In the genomic region with DNA sequence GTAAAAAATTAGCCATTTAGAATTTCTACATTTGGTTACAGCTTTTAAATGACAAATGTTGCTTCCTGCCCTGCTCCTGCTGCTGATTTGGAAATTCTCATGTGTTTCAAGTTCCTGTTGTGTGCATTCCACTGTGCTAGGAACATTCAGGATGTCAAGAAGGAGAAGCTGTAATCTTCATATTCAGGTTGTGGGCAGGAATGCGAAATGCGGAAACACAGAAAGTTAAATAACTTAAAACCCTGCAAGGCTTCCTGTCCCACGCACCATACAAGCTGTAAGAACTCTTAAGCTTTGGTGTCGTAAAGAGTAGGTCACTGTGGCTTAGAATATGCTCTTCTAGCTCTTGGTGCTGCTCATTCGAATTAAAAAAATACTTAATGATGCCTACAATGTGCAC, we compare ENCODE assay signal across 12 cellular contexts. TPM values are rescaled to one million over a fixed set of nuclear protein-coding genes. Genes with fewer than 3 reads are reported as not detected.
A peak's percentile ranks its signal among the peaks of the same experiment; 100 is the strongest.
DNase-seq lines count a peak whose midpoint lies in the region; ATAC-seq and TF ChIP-seq lines count a peak whose summit lies in the region.
"Had no signal": no experiment of that assay in that cellular context is flagged by ENCODE, and none has a peak within 500 bp of the region (broad histone marks: within the 10 kb centered on the region; RNA-seq: fewer than 3 reads in every experiment).

No MANE protein-coding gene starts in this region.

- H3K27me3 Mint-ChIP-seq in activated T-helper 17 cell treated with anti-CD3 and anti-CD28 coated beads, Interleukin-2, amount 50 U/mL, for 72 hours: no peaks in the 10 kb centered on the region

- no peak overlapping the region for H2AFZ ChIP-seq in PC-3 (ENCODE audit: low read length)

- H3K27ac ChIP-seq in HL-60 (replicated peaks) (peak overlapping the region; percentile 86), tibial nerve (peak overlapping the region in 2 of 4 donors; percentile 50 to 65), PC-3 (ENCODE audit: low read length) (no peak overlapping the region)

- POLR2A ChIA-PET in PC-3 (lab: Charles Lee; ENCODE audit: unreplicated experiment): no interaction called here

- H3K4me1 Mint-ChIP-seq in activated T-helper 17 cell treated with anti-CD3 and anti-CD28 coated beads, Interleukin-2, amount 50 U/mL, for 72 hours: peaks cover 34% of the 10 kb centered on the region

- no peak overlapping the region for H3K9ac ChIP-seq in PC-3 (ENCODE audit: low read length)

- H3K27me3 ChIP-seq in HL-60 (ENCODE audit: insufficient read depth, poor library complexity, severe bottlenecking): no peaks in the 10 kb centered on the region
- H3K27me3 ChIP-seq in tibial nerve: no peaks in the 10 kb centered on the region
- H3K27me3 ChIP-seq in PC-3 (ENCODE audit: low read length): no peaks in the 10 kb centered on the region
- H3K27me3 ChIP-seq: BLaER1 treated with 17β-estradiol and CSF1 and Interleukin-3, amounts not matched to agents 10 nM and 100 nM had no signal

- intact Hi-C loops in PC-3 (cut with micrococcal nuclease): no loop called here

- no peaks in the 10 kb centered on the region for H3K9me2 ChIP-seq in PC-3 (replicated peaks; ENCODE audit: low read length)

- no peaks in the 10 kb centered on the region for H3K79me2 ChIP-seq in PC-3 (ENCODE audit: low read length)

- BruUV-seq in PC-3 (replicated peaks; lab: Mats Ljungman, UMichigan): no TSS peak

- H3K36me3 ChIP-seq in tibial nerve (peaks cover 0 to 96% (median 13%) of the 10 kb centered on the region in 3 donors), PC-3 (ENCODE audit: low read depth, low read length) (peaks cover 18% of the 10 kb centered on the region)

- peak; percentile 64 for DNase-seq in Ammon's horn (ENCODE audit: low spot score)
- peak; percentile 81 to 87 for DNase-seq in HL-60 (ENCODE audit: low read depth in 1 of 2, low spot score in 1 of 2)
- DNase-seq in midbrain (lab: John Stamatoyannopoulos, UW): peak; percentile 17
- DNase-seq in tibial nerve (ENCODE audit: low spot score in 2 of 2): no peak
- DNase-seq in NCI-H2171 treated with DMSO at 0.1 percent for 48 hours (lab: John Stamatoyannopoulos, UW): no peak
- no peak for DNase-seq in PC-3
- DNase-seq: NCI-H1417, T1000 had no signal

- CTCF ChIA-PET in PC-3 (lab: Charles Lee): no interaction called here

- H3K4me2 ChIP-seq in PC-3 (ENCODE audit: low read length): no peak overlapping the region

- H3K4me1 ChIP-seq in tibial nerve (no peaks in the 10 kb centered on the region), PC-3 (ENCODE audit: insufficient read depth, low read length) (no peaks in the 10 kb centered on the region)

- H3K27ac Mint-ChIP-seq in activated T-helper 17 cell treated with anti-CD3 and anti-CD28 coated beads, Interleukin-2, amount 50 U/mL, for 72 hours: peak overlapping the region; percentile 82

- H3K9me3 Mint-ChIP-seq in activated T-helper 17 cell treated with anti-CD3 and anti-CD28 coated beads, Interleukin-2, amount 50 U/mL, for 72 hours: no peaks in the 10 kb centered on the region

- TF ChIP-seq EP300 in tibial nerve (IDR thresholded peaks at IDR 0.05): peak in 1 of 2 donors; percentile 23

- TF ChIP-seq CTCF in HL-60 (IDR thresholded peaks at IDR 0.05; ENCODE audit: insufficient read depth, low read length) (no peak), tibial nerve (IDR thresholded peaks at IDR 0.05) (no peak), PC-3 (conservative IDR thresholded peaks at IDR 0.05; ENCODE audit: low read depth, low read length) (no peak)

- H3K4me3 ChIP-seq in HL-60 (replicated peaks; ENCODE audit: insufficient read depth, low read length) (no peak overlapping the region; the same call in 1 of the 2 replicates), tibial nerve (no peak overlapping the region), PC-3 (ENCODE audit: low read length) (no peak overlapping the region)
- H3K4me3 ChIP-seq: BLaER1 treated with 17β-estradiol and CSF1 and Interleukin-3, amounts not matched to agents 10 nM and 100 nM had no signal

- no peak for ATAC-seq in activated T-helper 17 cell treated with anti-CD3 and anti-CD28 coated beads, Interleukin-2, amount 50 U/mL, for 72 hours (replicated peaks)
- ATAC-seq in PC-3 (no peak), HG02588 (IDR thresholded peaks at IDR 0.05; ENCODE audit: unreplicated experiment) (no peak)

- peak overlapping the region; percentile 70 for H3K4me3 Mint-ChIP-seq in activated T-helper 17 cell treated with anti-CD3 and anti-CD28 coated beads, Interleukin-2, amount 50 U/mL, for 72 hours

- peaks cover 39% of the 10 kb centered on the region for H3K36me3 Mint-ChIP-seq in activated T-helper 17 cell treated with anti-CD3 and anti-CD28 coated beads, Interleukin-2, amount 50 U/mL, for 72 hours (ENCODE audit: low read depth)

- no peaks in the 10 kb centered on the region for H3F3A ChIP-seq in PC-3 (ENCODE audit: low read length, unreplicated experiment)

- no peak for TF ChIP-seq POLR2A in tibial nerve (IDR thresholded peaks at IDR 0.05)

- H3K9me3 ChIP-seq in tibial nerve (no peaks in the 10 kb centered on the region), PC-3 (ENCODE audit: low read length) (no peaks in the 10 kb centered on the region)

- 83 to 89% methylated on average over 5 of the region's 5 CpGs for WGBS in tibial nerve, 2 donors

- no peaks in the 10 kb centered on the region for H4K20me1 ChIP-seq in PC-3 (ENCODE audit: low read length)

RNA-seq across cellular contexts. Expression of a gene that starts 52.6 kb away (rescaled TPM):
- not detected for total RNA-seq in activated T-helper 17 cell treated with anti-CD3 and anti-CD28 coated beads, Interleukin-2, amount 50 U/mL, for 72 hours
- total RNA-seq in tibial nerve: 1,000 to 10,000 TPM in 1 of 4 donors, 100 to 1,000 TPM in 3; 260 to 1,153 (median 828) TPM
- total RNA-seq in PC-3 (2014; rRNA removed): not detected in 2 replicates
- total RNA-seq: fibroblast of villous mesenchyme had no signal

Comparison
In these comparisons a context has a peak if more than half of its experiments do, and no peak if none do; other contexts are left out.
1. DNase-seq: peak in Ammon's horn (single experiment), HL-60 (2 of 2) and midbrain (single experiment); none in tibial nerve (0 of 2), NCI-H2171 treated with DMSO at 0.1 percent for 48 hours (single experiment) and PC-3 (single experiment).
2. RNA of a gene that starts 52.6 kb away (total RNA-seq): 260 to 1,153 TPM in tibial nerve; not detected in activated T-helper 17 cell treated with anti-CD3 and anti-CD28 coated beads, Interleukin-2, amount 50 U/mL, for 72 hours and not detected in PC-3; every median in the first group is over 100 times any median in the second.